ENCODE assay signal across 11 cellular contexts in genomic region chr1:64687725-64688285, GRCh38. TPM values are rescaled to one million over a fixed set of nuclear protein-coding genes. Genes with fewer than 3 reads are reported as not detected.
A peak's percentile ranks its signal among the peaks of the same experiment; 100 is the strongest.
DNase-seq lines count a peak whose midpoint lies in the region; ATAC-seq, FAIRE-seq and TF ChIP-seq lines count a peak whose summit lies in the region.
"Had no signal": no experiment of that assay in that cellular context is flagged by ENCODE, and none has a peak within 500 bp of the region (broad histone marks: within the 10 kb centered on the region; RNA-seq: fewer than 3 reads in every experiment).

No MANE protein-coding gene starts in this region.

- H3K27me3 ChIP-seq in right atrium auricular region (no peaks in the 10 kb centered on the region), K562 (ENCODE audit: control insufficient read depth in 2 of 2, insufficient read depth in 2 of 2, low read length in 2 of 2) (peaks cover 11 to 20% of the 10 kb centered on the region in 2 experiments), vagina (no peaks in the 10 kb centered on the region), esophagus squamous epithelium (no peaks in the 10 kb centered on the region)

- BruUV-seq in K562 (replicated peaks; lab: Mats Ljungman, UMichigan) = no TSS peak

- H3K27ac ChIP-seq in right atrium auricular region (no peak overlapping the region), K562 (ENCODE audit: extremely low read depth, low read depth, low read length) (no peak overlapping the region), vagina (peak overlapping the region; percentile 7), esophagus squamous epithelium (no peak overlapping the region)

- intact Hi-C loops in left cardiac atrium (cut with DNase I) (loop anchor here (1.0 to 10.0 kb wide), 3 partner anchors 135 to 416 kb away; no protein-coding TSS in a partner anchor), K562 (cut with micrococcal nuclease) (loop anchor here (5.0 to 10.0 kb wide), 2 partner anchors 277 to 354 kb away; partner anchors contain the start of gene JAK1), vagina (cut with DNase I) (loop anchor here (10.0 kb wide), 1 partner anchor 137 kb away; no protein-coding TSS in a partner anchor), esophagus squamous epithelium (cut with DNase I) (loop anchor here (10.0 kb wide), 1 partner anchor 137 kb away; no protein-coding TSS in a partner anchor)

- H3K4me2 ChIP-seq in K562 (ENCODE audit: insufficient read depth, low read length) = no peak overlapping the region

- TF ChIP-seq POLR2A in K562 (conservative IDR thresholded peaks at IDR 0.05) (no peak), vagina (IDR thresholded peaks at IDR 0.05) (no peak), esophagus squamous epithelium (IDR thresholded peaks at IDR 0.05) (no peak)

- FAIRE-seq in K562 (lab: Jason Lieb, UNC) = no peak

- 0% methylated on average over 3 of the region's 3 CpGs for WGBS in K562 (ENCODE audit: insufficient coverage, low coverage, missing lambda C conversion rate)
- WGBS in esophagus squamous epithelium, 2 donors = 58 to 68% methylated on average over 3 of the region's 3 CpGs

- H3K4me3 ChIP-seq in right atrium auricular region (no peak overlapping the region), K562 (no peak overlapping the region), vagina (no peak overlapping the region), esophagus squamous epithelium (no peak overlapping the region)

- peaks cover 0 to 17% of the 10 kb centered on the region in 2 donors for H3K4me1 ChIP-seq in right atrium auricular region
- no peaks in the 10 kb centered on the region for H3K4me1 ChIP-seq in K562 (replicated peaks in 1 of 2; ENCODE audit: control insufficient read depth in 2 of 2, insufficient read depth in 2 of 2, low read length in 2 of 2)
- peaks cover 6% of the 10 kb centered on the region for H3K4me1 ChIP-seq in vagina
- peaks cover 0 to 16% (median 7%) of the 10 kb centered on the region in 3 donors for H3K4me1 ChIP-seq in esophagus squamous epithelium

- no peak for TF ChIP-seq RAD21 in K562 (CRISPR knock-in tag; conservative IDR thresholded peaks at IDR 0.05 in 1 of 2, IDR thresholded peaks at IDR 0.05 in 1 of 2)

- no peaks in the 10 kb centered on the region for H3K9me3 ChIP-seq in right atrium auricular region
- no peaks in the 10 kb centered on the region for H3K9me3 ChIP-seq in K562 (replicated peaks; ENCODE audit: control insufficient read depth, insufficient read depth, low read depth, low read length)
- H3K9me3 ChIP-seq in vagina = no peaks in the 10 kb centered on the region
- H3K9me3 ChIP-seq in esophagus squamous epithelium = no peaks in the 10 kb centered on the region

- H3K79me2 ChIP-seq in K562 (ENCODE audit: control insufficient read depth, insufficient read depth, low read length) = no peaks in the 10 kb centered on the region

- H3K36me3 ChIP-seq in right atrium auricular region (no peaks in the 10 kb centered on the region), K562 (ENCODE audit: control insufficient read depth, insufficient read depth, low read length) (no peaks in the 10 kb centered on the region), vagina (peaks cover 0 to 6% of the 10 kb centered on the region in 2 donors), esophagus squamous epithelium (peaks cover 0 to 69% (median 0%) of the 10 kb centered on the region in 3 donors)

- no peak overlapping the region for H3K9ac ChIP-seq in K562 (ENCODE audit: insufficient read depth in 1 of 2, low read depth in 2 of 2, low read length in 2 of 2)

- DNase-seq in left cardiac atrium (peak; percentile 37), right atrium auricular region (ENCODE audit: low spot score) (no peak), K562 (ENCODE audit: extremely low read depth in 1 of 4, low spot score in 3 of 4) (no peak), inferior parietal cortex (ENCODE audit: extremely low spot score) (peak; percentile 56), vagina (ENCODE audit: extremely low spot score in 2 of 2) (no peak), esophagus squamous epithelium (lab: John Stamatoyannopoulos, UW) (no peak)
- DNase-seq: activated CD4-positive, alpha-beta T cell treated with anti-CD3 and anti-CD28 coated beads for 48 hours; NCI-H1417 treated with DMSO at 0.1 percent for 48 hours; NCI-H748 treated with DMSO at 0.1 percent for 48 hours had no signal

- CTCF ChIA-PET in K562 (lab: Yijun Ruan, JAX; ENCODE audit: low intra/inter-chr PET ratio) = interaction anchor here (3.0 kb wide), 1 partner anchor 136 kb away, joined by 19 read pairs; no protein-coding TSS in a partner anchor

- no peaks in the 10 kb centered on the region for H4K20me1 ChIP-seq in K562 (replicated peaks; ENCODE audit: control insufficient read depth, insufficient read depth, low read length)

- no peaks in the 10 kb centered on the region for H3K9me1 ChIP-seq in K562 (ENCODE audit: control insufficient read depth, insufficient read depth, low read length)

- ATAC-seq in left cardiac atrium (peak in 1 of 2 donors; percentile 52), K562 (no peak), GM21576 (IDR thresholded peaks at IDR 0.05; ENCODE audit: unreplicated experiment) (no peak), HG02623 (IDR thresholded peaks at IDR 0.05; ENCODE audit: unreplicated experiment) (no peak)

- POLR2A ChIA-PET in K562 (lab: Yijun Ruan, JAX) = no interaction called here

- no peak for TF ChIP-seq EP300 in K562 (IDR thresholded peaks at IDR 0.05; ENCODE audit: low read length)

- in situ Hi-C loops in K562 (cut with MboI) = loop anchor here (10.0 kb wide), 1 partner anchor 137 kb away; no protein-coding TSS in a partner anchor

- TF ChIP-seq CTCF in right atrium auricular region (IDR thresholded peaks at IDR 0.05) (no peak), K562 (IDR thresholded peaks at IDR 0.05 in 2 of 3, conservative IDR thresholded peaks at IDR 0.05 in 1 of 3; ENCODE audit: insufficient read depth in 2 of 3, low read depth in 1 of 3, low read length in 3 of 3) (no peak), vagina (IDR thresholded peaks at IDR 0.05) (no peak), esophagus squamous epithelium (IDR thresholded peaks at IDR 0.05) (no peak)

- no peak overlapping the region for H2AFZ ChIP-seq in K562 (ENCODE audit: low read depth, low read length)

TF ChIP-seq in K562, 482 proteins besides CTCF, POLR2A, EP300 and RAD21:
- TF ChIP-seq GTF2E2 (tag; IDR thresholded peaks at IDR 0.05) (no peak), ZNF695 (CRISPR knock-in tag; IDR thresholded peaks at IDR 0.05) (no peak), FOSL1 (tag; conservative IDR thresholded peaks at IDR 0.05) (peak; percentile 69), GATA2 (CRISPR knock-in tag; IDR thresholded peaks at IDR 0.05) (no peak), POLR3A (IDR thresholded peaks at IDR 0.05; ENCODE audit: borderline replicate concordance, extremely low read depth, insufficient read depth, insufficient read length) (no peak)

RNA-seq across cellular contexts. Expression of gene RAVER2, which starts 57.1 kb away (rescaled TPM):
- total RNA-seq in left cardiac atrium = 10 to 100 TPM; 16.3 to 21.0 TPM
- 10 to 100 TPM; 11.5 to 23.2 TPM for total RNA-seq in right atrium auricular region
- total RNA-seq in K562 (2011; cell fraction: chromatin; rRNA removed; ENCODE audit: low replicate concordance) = 2.0 and 5.7 TPM in 2 replicates
- total RNA-seq in K562 (2011; cell fraction: nucleolus; rRNA removed) = 0.83 and 1.6 TPM in 2 replicates
- total RNA-seq in K562 (2011; cell fraction: nucleoplasm; rRNA removed) = 3.0 and 5.2 TPM in 2 replicates
- 4.9 and 5.3 TPM in 2 replicates for total RNA-seq in K562 (2014; rRNA removed)
- 5.9 and 6.1 TPM in 2 replicates for total RNA-seq in K562 (2014; rRNA removed; fragmentation: Illumina TruSeq; extraction: Trizol)
- 4.0 and 4.5 TPM in 2 replicates for total RNA-seq in K562 (2015; rRNA removed; fragmentation: Illumina TruSeq; extraction: Trizol)
- total RNA-seq in K562 (2021) = 4.4 and 4.8 TPM in 2 replicates
- 3.8 and 11.0 TPM in 2 replicates for polyA plus RNA-seq in K562 (2011; rRNA removed)
- 0.79 and 5.8 TPM in 2 replicates for polyA plus RNA-seq in K562 (2011; cell fraction: cytosol; rRNA removed)
- 2.8 and 13.3 TPM in 2 replicates for polyA plus RNA-seq in K562 (2011; cell fraction: nucleus; rRNA removed)
- polyA plus RNA-seq in K562 (2012) = 2.8 and 4.4 TPM in 2 replicates
- 4.9 and 6.1 TPM in 2 replicates for polyA plus RNA-seq in K562 (2014; fragmentation: Illumina TruSeq; extraction: Trizol)
- 1 to 10 TPM; 1.8 to 2.1 TPM for polyA plus RNA-seq in K562 (2014; fragmentation: Nextera tagmentation; extraction: Ambion mirVana)
- 4.3 and 4.8 TPM in 2 replicates for polyA plus RNA-seq in K562 (2014; rRNA removed)
- 4.5 and 16.6 TPM in 2 replicates for polyA minus RNA-seq in K562 (2011; rRNA and poly(A)+ RNA removed)
- 1.6 and 4.5 TPM in 2 replicates for polyA minus RNA-seq in K562 (2011; cell fraction: cytosol; rRNA and poly(A)+ RNA removed)
- polyA minus RNA-seq in K562 (2011; cell fraction: nucleus; rRNA and poly(A)+ RNA removed) = 2.0 and 10.1 TPM in 2 replicates
- 15.0 TPM for total RNA-seq in vagina
- total RNA-seq in esophagus squamous epithelium = 10 to 100 TPM in 2 of 4 donors, 1 to 10 TPM in 2; 7.1 to 17.0 (median 11.8) TPM

Comparison
In these comparisons a context has a peak if more than half of its experiments do, and no peak if none do; other contexts are left out.
1. DNase-seq: peak in left cardiac atrium (single experiment) and inferior parietal cortex (single experiment); none in right atrium auricular region (single experiment), K562 (0 of 4), vagina (0 of 2) and esophagus squamous epithelium (single experiment).